ENCODE assay signal across 17 cellular contexts in the genomic region with DNA sequence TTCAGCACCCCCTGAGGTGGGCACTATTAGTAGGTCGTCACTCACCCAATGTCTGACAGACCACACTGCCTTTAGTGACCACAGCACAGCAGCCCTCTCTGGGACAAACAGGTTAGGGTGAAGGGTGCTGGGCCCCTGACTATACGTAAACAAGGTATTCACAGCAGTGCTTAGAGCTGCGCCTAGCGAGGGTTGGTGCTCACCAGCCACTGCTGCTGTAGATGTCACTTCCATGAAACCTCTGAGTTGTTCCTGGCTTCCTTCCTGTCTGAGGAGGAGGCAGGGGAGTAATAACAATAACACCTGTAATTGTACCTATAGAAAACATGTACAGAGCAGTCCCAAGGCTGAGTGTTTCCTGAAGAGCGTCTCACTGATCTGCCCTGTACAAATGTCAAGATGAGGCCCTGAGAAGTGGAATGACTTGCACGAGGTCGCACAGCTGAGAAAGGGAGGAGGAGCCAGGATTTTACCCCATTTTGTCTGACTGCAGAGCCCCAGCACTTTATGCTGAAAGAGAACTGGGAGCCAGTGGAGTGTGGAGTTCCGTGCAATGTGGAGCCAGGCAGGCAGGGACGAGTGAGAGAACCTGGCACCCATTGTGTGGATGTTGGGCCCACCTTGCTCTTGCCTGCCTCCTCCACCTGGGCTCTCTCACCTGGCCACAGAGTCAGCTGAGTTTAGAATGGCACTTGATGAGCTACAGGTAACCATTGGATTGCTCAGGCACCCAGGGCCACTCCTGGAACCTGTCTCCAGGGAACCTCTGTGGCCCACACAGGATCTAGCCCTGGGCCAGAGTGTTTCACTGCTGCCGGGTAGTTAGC.
"Had no signal": no experiment of that assay in that cellular context is flagged by ENCODE, and none has a peak within 500 bp of the region (broad histone marks: within the 10 kb centered on the region; RNA-seq: fewer than 3 reads in every experiment).

No MANE protein-coding gene starts in this region.

- H3K4me3 Mint-ChIP-seq: naive thymus-derived CD4-positive, alpha-beta T cell had no signal

- ATAC-seq: body of pancreas; left lung; mucosa of descending colon; naive thymus-derived CD4-positive, alpha-beta T cell had no signal

- H3K4me1 ChIP-seq: body of pancreas, left lung had no signal

- H3K27ac ChIP-seq: body of pancreas, left lung, transverse colon had no signal

- H3K36me3 ChIP-seq: transverse colon had no signal

- H3K9me3 Mint-ChIP-seq: naive thymus-derived CD4-positive, alpha-beta T cell had no signal

- DNase-seq: activated CD4-positive, alpha-beta T cell treated with anti-CD3 and anti-CD28 coated beads for 1 hour; activated CD8-positive, alpha-beta memory T cell treated with anti-CD3 and anti-CD28 coated beads, Interleukin-2, amount 50 U/mL, for 48 hours; activated naive CD4-positive, alpha-beta T cell treated with anti-CD3 and anti-CD28 coated beads, Interleukin-2, amount 50 U/mL, for 16 hours; amygdala; body of pancreas; cortex of kidney; effector CD4-positive, alpha-beta T cell; foreskin fibroblast; hippocampal formation; kidney; left lung; mucosa of descending colon; naive thymus-derived CD4-positive, alpha-beta T cell; nucleus accumbens; stimulated activated CD4-positive, alpha-beta T cell treated with anti-CD3 and anti-CD28 coated beads, Interleukin-2, amount 100 ng/mL, for 48 hours; stimulated activated naive CD4-positive, alpha-beta T cell; transverse colon had no signal

- H3K27me3 Mint-ChIP-seq: naive thymus-derived CD4-positive, alpha-beta T cell had no signal

- H3K9me3 ChIP-seq: body of pancreas, left lung, mucosa of descending colon, transverse colon had no signal

- H3K4me3 ChIP-seq: body of pancreas, left lung, mucosa of descending colon, transverse colon had no signal

- H3K27me3 ChIP-seq: body of pancreas, left lung, transverse colon had no signal
